8 cellular contexts compared by ENCODE assay signal in genomic region chrX:50100188-50100587, GRCh38.
DNase-seq lines count a peak whose midpoint lies in the region; ATAC-seq and TF ChIP-seq lines count a peak whose summit lies in the region.

No MANE protein-coding gene starts in this region.

- H3K4me3 Mint-ChIP-seq in brain: no peak overlapping the region

- intact Hi-C loops in mucosa of descending colon (cut with DNase I, micrococcal nuclease): no loop called here

- H3K4me3 ChIP-seq in DND-41 (ENCODE audit: low read depth in 1 of 2, low read length in 2 of 2): no peak overlapping the region
- no peak overlapping the region for H3K4me3 ChIP-seq in Jurkat, Clone E6-1 (ENCODE audit: low read length)
- no peak overlapping the region for H3K4me3 ChIP-seq in mucosa of descending colon

- H3K9ac ChIP-seq in DND-41 (ENCODE audit: low read depth, low read length): no peak overlapping the region

- H3K9me3 Mint-ChIP-seq in brain: no peaks in the 10 kb centered on the region

- H3K4me1 Mint-ChIP-seq in brain: peaks cover 8% of the 10 kb centered on the region

- H3K36me3 Mint-ChIP-seq in brain: peaks cover 5% of the 10 kb centered on the region

- no peak for ATAC-seq in DND-41 (ENCODE audit: insufficient read depth, low read depth)
- ATAC-seq in mucosa of descending colon: peak; percentile 74
- ATAC-seq in HG03108 (IDR thresholded peaks at IDR 0.05; ENCODE audit: unreplicated experiment): no peak
- no peak for ATAC-seq in HG03378 (IDR thresholded peaks at IDR 0.05; ENCODE audit: unreplicated experiment)

- no peaks in the 10 kb centered on the region for H4K20me1 ChIP-seq in DND-41 (ENCODE audit: insufficient read depth, low read length)

- H3K9me3 ChIP-seq in DND-41 (ENCODE audit: insufficient read depth, low read length, severe bottlenecking) (no peaks in the 10 kb centered on the region), mucosa of descending colon (no peaks in the 10 kb centered on the region)

- peak; percentile 43 for TF ChIP-seq CTCF in DND-41 (IDR thresholded peaks at IDR 0.05; ENCODE audit: borderline replicate concordance, extremely low read depth, low read length, poor library complexity, severe bottlenecking)
- peak; percentile 64 to 70 for TF ChIP-seq CTCF in brain (conservative IDR thresholded peaks at IDR 0.05)
- no peak for TF ChIP-seq CTCF in mucosa of descending colon (IDR thresholded peaks at IDR 0.05)

- DNase-seq in DND-41 (no peak), mucosa of descending colon (peak in 1 of 3 donors; percentile 36), NCI-H1436 (lab: John Stamatoyannopoulos, UW) (no peak)
- peak; percentile 7 for DNase-seq in Jurkat, Clone E6-1 (ENCODE audit: low read depth, low spot score)
- no peak for DNase-seq in stimulated activated CD4-positive, alpha-beta T cell treated with anti-CD3 and anti-CD28 coated beads, Interleukin-15, amount 100 ng/mL, for 24 hours

- no peaks in the 10 kb centered on the region for H3K79me2 ChIP-seq in DND-41 (ENCODE audit: insufficient read depth, low read length)

- no peak overlapping the region for H2AFZ ChIP-seq in DND-41 (ENCODE audit: low read depth, low read length)

- no peaks in the 10 kb centered on the region for H3K36me3 ChIP-seq in DND-41 (ENCODE audit: insufficient read depth, low read length)
- no peaks in the 10 kb centered on the region for H3K36me3 ChIP-seq in mucosa of descending colon (ENCODE audit: low read depth)

- no peak overlapping the region for H3K4me2 ChIP-seq in DND-41 (ENCODE audit: insufficient read depth, low read length)

- H3K27ac Mint-ChIP-seq in brain: peak overlapping the region in 4 of 5 experiments; percentile 18 to 58 (median 54)

- no peak overlapping the region for H3K27ac ChIP-seq in DND-41 (ENCODE audit: low read length)

- no peaks in the 10 kb centered on the region for H3K27me3 Mint-ChIP-seq in brain

- no peaks in the 10 kb centered on the region for H3K27me3 ChIP-seq in DND-41 (ENCODE audit: insufficient read depth, low read length, poor library complexity)

- H3K4me1 ChIP-seq in DND-41 (ENCODE audit: insufficient read depth, low read length) (no peaks in the 10 kb centered on the region), mucosa of descending colon (ENCODE audit: low read depth) (no peaks in the 10 kb centered on the region)
